21 cellular contexts compared by ENCODE assay signal in genomic region chr11:72824811-72825505, GRCh38. TPM values are rescaled to one million over a fixed set of nuclear protein-coding genes. Genes with fewer than 3 reads are reported as not detected.
DNase-seq lines count a peak whose midpoint lies in the region; TF ChIP-seq lines count a peak whose summit lies in the region.
"Had no signal": no experiment of that assay in that cellular context is flagged by ENCODE, and none has a peak within 500 bp of the region (broad histone marks: within the 10 kb centered on the region; RNA-seq: fewer than 3 reads in every experiment).

No MANE protein-coding gene starts in this region.

- H3K4me1 Mint-ChIP-seq in activated T-cell treated with anti-CD3 and anti-CD28 coated beads, Interleukin-2, amount 50 U/mL, for 24 hours (ENCODE audit: low read depth): peaks cover 30% of the 10 kb centered on the region
- H3K4me1 Mint-ChIP-seq in chondrocyte (ENCODE audit: low read depth): peaks cover 10% of the 10 kb centered on the region

- peaks cover 99% of the 10 kb centered on the region for H3K36me3 ChIP-seq in neutrophil

- no peak for DNase-seq in activated T-cell treated with anti-CD3 and anti-CD28 coated beads, Interleukin-2, amount 50 U/mL, for 24 hours
- DNase-seq in activated T-cell treated with anti-CD3 and anti-CD28 coated beads, Interleukin-2, amount 50 U/mL, for 1 hour: no peak
- DNase-seq in NB4 (ENCODE audit: low read depth): no peak
- DNase-seq in chondrocyte (ENCODE audit: low spot score): no peak
- DNase-seq in NCI-H2029 treated with DMSO at 0.1 percent for 48 hours (lab: John Stamatoyannopoulos, UW): no peak
- no peak for DNase-seq in KG1 (lab: John Stamatoyannopoulos, UW)
- DNase-seq in CD1c-positive myeloid dendritic cell (ENCODE audit: extremely low spot score): no peak
- DNase-seq: activated CD4-positive, alpha-beta T cell treated with anti-CD3 and anti-CD28 coated beads, Interleukin-2, amount 50 U/mL, for 4 hours; activated effector memory CD4-positive, alpha-beta T cell treated with Interleukin-2 at 50 U/mL for 16 hours; dorsolateral prefrontal cortex; heart right ventricle; Kasumi-1; kidney; NCI-H1436 treated with DMSO at 0.1 percent for 48 hours; NCI-H446; SHP77 treated with DMSO at 0.1 percent for 48 hours; stomach had no signal

- no peaks in the 10 kb centered on the region for H3K9me3 Mint-ChIP-seq in activated T-cell treated with anti-CD3 and anti-CD28 coated beads, Interleukin-2, amount 50 U/mL, for 24 hours
- H3K9me3 Mint-ChIP-seq in chondrocyte (ENCODE audit: low read depth): no peaks in the 10 kb centered on the region

- peak overlapping the region; percentile 68 for H3K27ac Mint-ChIP-seq in activated T-cell treated with anti-CD3 and anti-CD28 coated beads, Interleukin-2, amount 50 U/mL, for 24 hours
- peak overlapping the region; percentile 75 for H3K27ac Mint-ChIP-seq in chondrocyte (ENCODE audit: unreplicated experiment)

- no peaks in the 10 kb centered on the region for H3K27me3 Mint-ChIP-seq in activated T-cell treated with anti-CD3 and anti-CD28 coated beads, Interleukin-2, amount 50 U/mL, for 24 hours
- no peaks in the 10 kb centered on the region for H3K27me3 Mint-ChIP-seq in chondrocyte (ENCODE audit: low read depth)
- H3K27me3 Mint-ChIP-seq: brain had no signal

- no peak overlapping the region for H3K4me3 ChIP-seq in NB4 (ENCODE audit: low read depth, low read length)
- H3K4me3 ChIP-seq in neutrophil (ENCODE audit: low read depth in 1 of 2, low read length in 1 of 2): no peak overlapping the region
- H3K4me3 ChIP-seq: dorsolateral prefrontal cortex, heart right ventricle, smooth muscle cell, stomach had no signal

- H3K9me3 ChIP-seq in neutrophil: no peaks in the 10 kb centered on the region
- H3K9me3 ChIP-seq: heart right ventricle, stomach had no signal

- no peak for TF ChIP-seq CTCF in NB4 (IDR thresholded peaks at IDR 0.05; ENCODE audit: low read depth, low read length)
- no peak for TF ChIP-seq CTCF in chondrocyte (IDR thresholded peaks at IDR 0.05)
- TF ChIP-seq CTCF in neutrophil (IDR thresholded peaks at IDR 0.05): no peak

- no peaks in the 10 kb centered on the region for H3K27me3 ChIP-seq in neutrophil
- H3K27me3 ChIP-seq: dorsolateral prefrontal cortex, heart right ventricle, stomach had no signal

- no peak overlapping the region for H3K4me3 Mint-ChIP-seq in activated T-cell treated with anti-CD3 and anti-CD28 coated beads, Interleukin-2, amount 50 U/mL, for 24 hours
- no peak overlapping the region for H3K4me3 Mint-ChIP-seq in chondrocyte (ENCODE audit: unreplicated experiment)

- peak; percentile 22 for TF ChIP-seq POLR2A in NB4 (IDR thresholded peaks at IDR 0.05; ENCODE audit: extremely low read depth, insufficient read length)

- H3K27ac ChIP-seq in neutrophil: peak overlapping the region; percentile 98
- H3K27ac ChIP-seq: HL-60 had no signal

- H3K4me1 ChIP-seq in neutrophil (ENCODE audit: control insufficient read depth in 1 of 2, insufficient read depth in 1 of 2, low read depth in 1 of 2, low read length in 1 of 2): peaks cover 40 to 55% of the 10 kb centered on the region in 2 experiments

- H3K36me3 Mint-ChIP-seq in activated T-cell treated with anti-CD3 and anti-CD28 coated beads, Interleukin-2, amount 50 U/mL, for 24 hours (ENCODE audit: low read depth): peaks cover 89% of the 10 kb centered on the region
- no peaks in the 10 kb centered on the region for H3K36me3 Mint-ChIP-seq in chondrocyte (ENCODE audit: low read depth)
- H3K36me3 Mint-ChIP-seq: brain had no signal

RNA-seq across cellular contexts. Expression of gene ATG16L2, which starts 10.7 kb away (rescaled TPM):
- 7.9 to 14.8 TPM (median 9.9 TPM) in 3 replicates for total RNA-seq in chondrocyte

RNA-seq across cellular contexts. Expression of gene STARD10, which starts 31.1 kb away (rescaled TPM):
- 58.8 to 81.0 TPM (median 79.4 TPM) in 3 replicates for total RNA-seq in chondrocyte
